In the genomic region with DNA sequence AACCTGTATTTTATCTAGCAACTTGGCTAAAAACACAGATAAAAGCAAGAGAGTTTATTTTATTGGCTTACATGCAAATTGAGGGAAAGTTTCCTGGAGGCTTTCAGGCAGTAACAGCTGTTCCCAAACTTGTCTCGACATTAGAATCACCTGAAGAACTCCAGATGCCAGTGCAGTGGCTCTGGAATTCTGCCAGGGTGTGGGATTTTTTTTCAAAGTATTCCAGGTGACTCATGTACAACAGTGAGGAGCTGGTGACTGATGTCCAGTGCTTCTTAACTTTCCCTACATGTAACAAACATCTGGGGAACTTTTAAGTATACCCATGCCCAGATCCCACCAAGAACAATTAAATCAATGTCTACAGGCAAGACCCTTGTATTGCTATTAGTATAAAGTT, we compare ENCODE assay signal across 17 cellular contexts. TPM values are rescaled to one million over a fixed set of nuclear protein-coding genes. Genes with fewer than 3 reads are reported as not detected.
DNase-seq lines count a peak whose midpoint lies in the region; TF ChIP-seq lines count a peak whose summit lies in the region.
"Had no signal": no experiment of that assay in that cellular context is flagged by ENCODE, and none has a peak within 500 bp of the region (broad histone marks: within the 10 kb centered on the region; RNA-seq: fewer than 3 reads in every experiment).

No MANE protein-coding gene starts in this region.

- DNase-seq in Daoy (ENCODE audit: low read depth) (peak; percentile 54), M059J (ENCODE audit: low read depth) (peak; percentile 76), mammary epithelial cell (peak; percentile 85), mesenchymal stem cell (peak; percentile 42), transverse colon (no peak), activated T-cell treated with anti-CD3 and anti-CD28 coated beads for 4 hours (no peak), GDM1 (lab: John Stamatoyannopoulos, UW) (no peak), NCI-H146 (lab: John Stamatoyannopoulos, UW) (no peak)
- DNase-seq: activated CD4-positive, alpha-beta T cell treated with anti-CD3 and anti-CD28 coated beads for 36 hours; activated T-cell treated with anti-CD3 and anti-CD28 coated beads, Interleukin-2, amount 50 U/mL, for 48 hours; aorta; effector CD4-positive, alpha-beta T cell; NCI-H1694 treated with DMSO at 0.1 percent for 48 hours; retina; stimulated activated CD4-positive, alpha-beta T cell treated with anti-CD3 and anti-CD28 coated beads, Interleukin-4, amount 100 ng/mL, for 1 hour; stimulated activated naive B cell treated with anti-CD40 and anti-IgM and Interleukin-4, amounts not matched to agents 10 μg/mL and 1 μg/mL and 100 μg/mL, for 72 hours had no signal

- no peak overlapping the region for H3K23ac ChIP-seq in mesenchymal stem cell (ENCODE audit: low read length in 2 of 2)

- H3K36me3 ChIP-seq in mammary epithelial cell (ENCODE audit: insufficient read depth, low read length) (no peaks in the 10 kb centered on the region), mesenchymal stem cell (ENCODE audit: control insufficient read depth in 1 of 2, insufficient read depth in 2 of 2, low read depth in 1 of 2, low read length in 2 of 2) (peaks cover 0 to 4% of the 10 kb centered on the region in 2 experiments), transverse colon (no peaks in the 10 kb centered on the region)
- H3K36me3 ChIP-seq: BLaER1 had no signal

- H3K9ac ChIP-seq in mammary epithelial cell (ENCODE audit: insufficient read depth, low read length), result no peak overlapping the region
- H3K9ac ChIP-seq in mesenchymal stem cell (ENCODE audit: low read length), result no peak overlapping the region
- H3K9ac ChIP-seq: BLaER1 had no signal

- no peak overlapping the region for H2AK5ac ChIP-seq in mesenchymal stem cell (ENCODE audit: low read length, severe bottlenecking)

- CTCF ChIA-PET in mammary epithelial cell (lab: Charles Lee; ENCODE audit: low non-redundant PET), result interaction anchor here (0.5 kb wide), 1 partner anchor 119 kb away, joined by 3 read pairs; no protein-coding TSS in a partner anchor

- no peak overlapping the region for H2BK15ac ChIP-seq in mesenchymal stem cell (ENCODE audit: low read depth, poor library complexity, severe bottlenecking)

- H3K4me1 ChIP-seq in mammary epithelial cell (ENCODE audit: insufficient read depth, low read length) (peaks cover 12% of the 10 kb centered on the region), mesenchymal stem cell (ENCODE audit: control insufficient read depth, insufficient read depth, low read depth, low read length) (no peaks in the 10 kb centered on the region), transverse colon (no peaks in the 10 kb centered on the region)
- H3K4me1 ChIP-seq: BLaER1 had no signal

- H4K8ac ChIP-seq in mesenchymal stem cell (ENCODE audit: low read length), result no peak overlapping the region

- intact Hi-C loops in mammary epithelial cell (cut with micrococcal nuclease) (loop anchor here (2.0 kb wide), 1 partner anchor 24 kb away; a partner anchor contains a TSS), transverse colon (cut with DNase I; ENCODE audit: low total_unique reads) (no loop called here)

- BruUV-seq in mammary epithelial cell (replicated peaks; lab: Mats Ljungman, UMichigan), result no TSS peak

- TF ChIP-seq CTCF in mammary epithelial cell (conservative IDR thresholded peaks at IDR 0.05 in 1 of 2, IDR thresholded peaks at IDR 0.05 in 1 of 2; ENCODE audit: extremely low read depth in 1 of 2, insufficient read depth in 1 of 2, low read depth in 1 of 2, low read length in 2 of 2) (no peak), transverse colon (IDR thresholded peaks at IDR 0.05) (no peak)

- H2BK120ac ChIP-seq in mesenchymal stem cell (ENCODE audit: low read depth, low read length), result no peak overlapping the region

- no peaks in the 10 kb centered on the region for H3K9me3 ChIP-seq in mammary epithelial cell (replicated peaks; ENCODE audit: insufficient read depth, low read length)
- H3K9me3 ChIP-seq in mesenchymal stem cell (ENCODE audit: control insufficient read depth, low read length), result no peaks in the 10 kb centered on the region
- no peaks in the 10 kb centered on the region for H3K9me3 ChIP-seq in transverse colon
- H3K9me3 ChIP-seq: BLaER1 had no signal

- H2AFZ ChIP-seq in mammary epithelial cell (ENCODE audit: low read depth, low read length), result no peak overlapping the region
- H2AFZ ChIP-seq in mesenchymal stem cell (ENCODE audit: low read depth, low read length), result no peak overlapping the region

- no peak overlapping the region for H3K14ac ChIP-seq in mesenchymal stem cell (ENCODE audit: low read length in 2 of 2)

- no peak overlapping the region for H2BK5ac ChIP-seq in mesenchymal stem cell (ENCODE audit: low read depth, low read length, poor library complexity, severe bottlenecking)

- TF ChIP-seq POLR2A in transverse colon (IDR thresholded peaks at IDR 0.05), result no peak

- 8% methylated on average over 1 of the region's 1 CpG for WGBS in mammary epithelial cell (ENCODE audit: low coverage, missing lambda C conversion rate)
- 58% methylated on average over 1 of the region's 1 CpG for WGBS in mesenchymal stem cell
- 20 to 22% methylated on average over 1 of the region's 1 CpG for WGBS in transverse colon (ENCODE audit: low coverage in 1 of 2), 2 donors

- no peaks in the 10 kb centered on the region for H3K79me1 ChIP-seq in mesenchymal stem cell (replicated peaks; ENCODE audit: low read length, poor library complexity, severe bottlenecking)

- H3K27me3 ChIP-seq in mammary epithelial cell (ENCODE audit: insufficient read depth, low read length), result no peaks in the 10 kb centered on the region
- H3K27me3 ChIP-seq in mesenchymal stem cell (ENCODE audit: control insufficient read depth in 1 of 2, insufficient read depth in 1 of 2, low read length in 2 of 2), result no peaks in the 10 kb centered on the region
- H3K27me3 ChIP-seq in transverse colon, result no peaks in the 10 kb centered on the region
- H3K27me3 ChIP-seq: BLaER1 had no signal

- H3K4me3 ChIP-seq in mammary epithelial cell (replicated peaks in 1 of 3; ENCODE audit: insufficient read depth in 1 of 3, low read depth in 2 of 3, low read length in 3 of 3), result no peak overlapping the region
- H3K4me3 ChIP-seq in mesenchymal stem cell (ENCODE audit: insufficient read depth in 1 of 2, low read depth in 1 of 2, low read length in 2 of 2), result no peak overlapping the region
- H3K4me3 ChIP-seq in transverse colon, result no peak overlapping the region
- H3K4me3 ChIP-seq: BLaER1 had no signal

- dilution Hi-C loops in mammary epithelial cell (cut with HindIII; ENCODE audit: low sequenced_read_pairs), result no loop called here

- no peaks in the 10 kb centered on the region for H3K79me2 ChIP-seq in mammary epithelial cell (ENCODE audit: insufficient read depth, low read length)

- H3K4ac ChIP-seq in mesenchymal stem cell (ENCODE audit: low read depth in 1 of 2, low read length in 2 of 2), result no peak overlapping the region

- H4K91ac ChIP-seq in mesenchymal stem cell (ENCODE audit: low read length), result no peak overlapping the region

- no peak for TF ChIP-seq EP300 in transverse colon (IDR thresholded peaks at IDR 0.05; ENCODE audit: low read depth)

- in situ Hi-C loops in mammary epithelial cell (cut with MboI; ENCODE audit: low sequenced_read_pairs in 2 of 2) (no loop called here), transverse colon (cut with MboI; ENCODE audit: low pct_ligation_motif_present in 1 of 4, low pct_unique_long_range_greater_than_20kb in 1 of 4, low sequenced_read_pairs in 3 of 4) (loop anchor here in 1 of 4 donors (25.0 kb wide), 1 partner anchor 122 kb away; no protein-coding TSS in a partner anchor)

- H3K4me2 ChIP-seq in mammary epithelial cell (ENCODE audit: insufficient read depth, low read depth, low read length) (peak overlapping the region; percentile 28), mesenchymal stem cell (ENCODE audit: low read length, poor library complexity, severe bottlenecking) (no peak overlapping the region)
- H3K4me2 ChIP-seq: BLaER1 had no signal

- H3K27ac ChIP-seq in mammary epithelial cell (ENCODE audit: insufficient read depth, low read depth, low read length) (no peak overlapping the region), mesenchymal stem cell (ENCODE audit: low read length, poor library complexity, severe bottlenecking) (no peak overlapping the region), transverse colon (no peak overlapping the region)
- H3K27ac ChIP-seq: BLaER1 had no signal

- H3K18ac ChIP-seq in mesenchymal stem cell (ENCODE audit: low read depth in 1 of 2, low read length in 2 of 2), result no peak overlapping the region

- no peak overlapping the region for H2BK12ac ChIP-seq in mesenchymal stem cell (ENCODE audit: low read length in 2 of 2)

- H4K20me1 ChIP-seq in mammary epithelial cell (ENCODE audit: insufficient read depth, low read length), result no peaks in the 10 kb centered on the region
- H4K20me1 ChIP-seq: BLaER1 had no signal

RNA-seq across cellular contexts. Expression of a gene that starts 23.6 kb away (rescaled TPM):
- 80.5 and 89.4 TPM in 2 replicates for total RNA-seq in Daoy (2014; rRNA removed; shearing (Covaris generic))
- 240 and 344 TPM in 2 replicates for total RNA-seq in M059J (2014; rRNA removed; shearing (Covaris generic))
- total RNA-seq in mammary epithelial cell, result 100 to 1,000 TPM in 1 of 2 donors, 10 to 100 TPM in 1; 42.1 to 112 TPM
- 19.6 TPM for polyA plus RNA-seq in mammary epithelial cell
- 38.8 TPM for polyA minus RNA-seq in mammary epithelial cell
- 154 TPM for polyA plus RNA-seq in mesenchymal stem cell (2013, experiment 1 of 2)
- 161 TPM for polyA plus RNA-seq in mesenchymal stem cell (2013, experiment 2 of 2)
- 100 to 1,000 TPM in 2 of 4 donors, 10 to 100 TPM in 2; 18.9 to 178 (median 92.0) TPM for total RNA-seq in transverse colon

Comparison
In these comparisons a context has a peak if more than half of its experiments do, and no peak if none do; other contexts are left out.
1. DNase-seq: peak in Daoy (single experiment), M059J (single experiment), mammary epithelial cell (single experiment) and mesenchymal stem cell (single experiment); none in transverse colon (single experiment), activated T-cell treated with anti-CD3 and anti-CD28 coated beads for 4 hours (single experiment), GDM1 (single experiment) and NCI-H146 (single experiment).